In genomic region chr14:88824314-88825077, GRCh38 we compare ENCODE assay signal across 8 cellular contexts. TPM values are rescaled to one million over a fixed set of nuclear protein-coding genes. Genes with fewer than 3 reads are reported as not detected.
DNase-seq lines count a peak whose midpoint lies in the region; TF ChIP-seq lines count a peak whose summit lies in the region.

Gene TTC8 (plus strand): TSS chr14:88824651. CDS start chr14:88824708, 57 bp downstream.

- no peaks in the 10 kb centered on the region for H3K79me2 ChIP-seq in MM.1S (ENCODE audit: low read length)

- peak within 1 kb of the TSS; percentile 80 for H3K4me2 ChIP-seq in MM.1S (ENCODE audit: low read depth, low read length)

- peak within 1 kb of the TSS; percentile 100 for H3K27ac Mint-ChIP-seq in nephron progenitor cell
- peak within 1 kb of the TSS; percentile 96 for H3K27ac Mint-ChIP-seq in stimulated activated naive CD8-positive, alpha-beta T cell treated with anti-CD3 and anti-CD28 coated beads, Interleukin-15, Interleukin-2, amounts not matched to agents 100 ng/mL and 50 ng/mL, for 24 hours

- H3K27me3 ChIP-seq in HAP-1 (ENCODE audit: low read depth) (peaks cover 4% of the 10 kb centered on the region; the same call in 1 of the 2 replicates), MM.1S (replicated peaks; ENCODE audit: insufficient read depth, low read length) (no peaks in the 10 kb centered on the region)

- peak within 1 kb of the TSS; percentile 74 for H3K9ac ChIP-seq in MM.1S (ENCODE audit: low read length)

- no peaks in the 10 kb centered on the region for H4K20me1 ChIP-seq in MM.1S (ENCODE audit: insufficient read depth, low read length)

- H3K4me3 ChIP-seq in HAP-1 (peak within 1 kb of the TSS; percentile 62), MM.1S (ENCODE audit: low read length) (peak within 1 kb of the TSS; percentile 72), fibroblast of villous mesenchyme (ENCODE audit: low read depth, low read length) (peak within 1 kb of the TSS; percentile 85)

- peaks cover 13% of the 10 kb centered on the region for H3K27me3 Mint-ChIP-seq in nephron progenitor cell (ENCODE audit: low read depth, poor library complexity)
- peaks cover 16% of the 10 kb centered on the region for H3K27me3 Mint-ChIP-seq in stimulated activated naive CD8-positive, alpha-beta T cell treated with anti-CD3 and anti-CD28 coated beads, Interleukin-15, Interleukin-2, amounts not matched to agents 100 ng/mL and 50 ng/mL, for 24 hours

- no peaks in the 10 kb centered on the region for H3K36me3 ChIP-seq in HAP-1 (replicated peaks)
- no peaks in the 10 kb centered on the region for H3K36me3 ChIP-seq in MM.1S (replicated peaks; ENCODE audit: insufficient read depth, low read length)

- DNase-seq in G401 (ENCODE audit: low spot score) (peak; percentile 91), HAP-1 (ENCODE audit: low spot score in 2 of 2) (peak; percentile 80 to 90), MM.1S (peak; percentile 75), SHP77 treated with DMSO at 0.1 percent for 48 hours (lab: John Stamatoyannopoulos, UW) (peak; percentile 87), activated gamma-delta T cell treated with Interleukin-2 at 50 U/mL for 16 hours (peak; percentile 79), fibroblast of villous mesenchyme (ENCODE audit: low read depth) (peak; percentile 93), nephron progenitor cell (peak; percentile 88)

- in situ Hi-C loops in G401 (cut with HindIII; ENCODE audit: low sequenced_read_pairs) (no loop called here), HAP-1 (cut with MboI; ENCODE audit: low sequenced_read_pairs) (no loop called here)

- H3F3A ChIP-seq in MM.1S (ENCODE audit: insufficient read depth, low read length): no peaks in the 10 kb centered on the region

- H3K4me1 ChIP-seq in HAP-1 (peaks cover 10% of the 10 kb centered on the region), MM.1S (ENCODE audit: low read length) (no peaks in the 10 kb centered on the region)

- H3K4me1 Mint-ChIP-seq in nephron progenitor cell: peaks cover 45% of the 10 kb centered on the region
- peaks cover 8% of the 10 kb centered on the region for H3K4me1 Mint-ChIP-seq in stimulated activated naive CD8-positive, alpha-beta T cell treated with anti-CD3 and anti-CD28 coated beads, Interleukin-15, Interleukin-2, amounts not matched to agents 100 ng/mL and 50 ng/mL, for 24 hours (ENCODE audit: low read depth)

- no peak for TF ChIP-seq CTCF in MM.1S (IDR thresholded peaks at IDR 0.05; ENCODE audit: low read length)
- no peak for TF ChIP-seq CTCF in fibroblast of villous mesenchyme (IDR thresholded peaks at IDR 0.05; ENCODE audit: insufficient read depth, low read depth, low read length)
- TF ChIP-seq CTCF in nephron progenitor cell (IDR thresholded peaks at IDR 0.05): no peak

- H3K9me3 Mint-ChIP-seq in nephron progenitor cell: no peaks in the 10 kb centered on the region
- H3K9me3 Mint-ChIP-seq in stimulated activated naive CD8-positive, alpha-beta T cell treated with anti-CD3 and anti-CD28 coated beads, Interleukin-15, Interleukin-2, amounts not matched to agents 100 ng/mL and 50 ng/mL, for 24 hours: no peaks in the 10 kb centered on the region

- peak within 1 kb of the TSS; percentile 90 for H3K4me3 Mint-ChIP-seq in nephron progenitor cell
- peak within 1 kb of the TSS; percentile 97 for H3K4me3 Mint-ChIP-seq in stimulated activated naive CD8-positive, alpha-beta T cell treated with anti-CD3 and anti-CD28 coated beads, Interleukin-15, Interleukin-2, amounts not matched to agents 100 ng/mL and 50 ng/mL, for 24 hours

- H3K9me3 ChIP-seq in HAP-1 (no peaks in the 10 kb centered on the region), MM.1S (replicated peaks; ENCODE audit: insufficient read depth, low read length) (no peaks in the 10 kb centered on the region)

- peak within 1 kb of the TSS; percentile 82 for H2AFZ ChIP-seq in MM.1S (ENCODE audit: low read length)

- H3K36me3 Mint-ChIP-seq in nephron progenitor cell (ENCODE audit: low read depth): no peaks in the 10 kb centered on the region
- H3K36me3 Mint-ChIP-seq in stimulated activated naive CD8-positive, alpha-beta T cell treated with anti-CD3 and anti-CD28 coated beads, Interleukin-15, Interleukin-2, amounts not matched to agents 100 ng/mL and 50 ng/mL, for 24 hours (ENCODE audit: low read depth): no peaks in the 10 kb centered on the region

- H3K27ac ChIP-seq in MM.1S (ENCODE audit: low read length): peak within 1 kb of the TSS; percentile 72; the same call in 1 of the 2 replicates

- H3K9me2 ChIP-seq in MM.1S (replicated peaks; ENCODE audit: insufficient read depth, low read length): no peaks in the 10 kb centered on the region

RNA-seq across cellular contexts. Expression of gene TTC8, which starts in this region (rescaled TPM):
- 32.2 and 40.1 TPM in 2 replicates for total RNA-seq in G401 (2014; rRNA removed; shearing (Covaris generic))
- 23.8 and 28.1 TPM in 2 replicates for total RNA-seq in fibroblast of villous mesenchyme

Comparison
In these comparisons a context has a peak if more than half of its experiments do, and no peak if none do; other contexts are left out.
1. Peak in every context shown above with its lines: DNase-seq, H3K4me3 ChIP-seq and H3K27ac ChIP-seq.